8 cellular contexts compared by ENCODE assay signal in the genomic region with DNA sequence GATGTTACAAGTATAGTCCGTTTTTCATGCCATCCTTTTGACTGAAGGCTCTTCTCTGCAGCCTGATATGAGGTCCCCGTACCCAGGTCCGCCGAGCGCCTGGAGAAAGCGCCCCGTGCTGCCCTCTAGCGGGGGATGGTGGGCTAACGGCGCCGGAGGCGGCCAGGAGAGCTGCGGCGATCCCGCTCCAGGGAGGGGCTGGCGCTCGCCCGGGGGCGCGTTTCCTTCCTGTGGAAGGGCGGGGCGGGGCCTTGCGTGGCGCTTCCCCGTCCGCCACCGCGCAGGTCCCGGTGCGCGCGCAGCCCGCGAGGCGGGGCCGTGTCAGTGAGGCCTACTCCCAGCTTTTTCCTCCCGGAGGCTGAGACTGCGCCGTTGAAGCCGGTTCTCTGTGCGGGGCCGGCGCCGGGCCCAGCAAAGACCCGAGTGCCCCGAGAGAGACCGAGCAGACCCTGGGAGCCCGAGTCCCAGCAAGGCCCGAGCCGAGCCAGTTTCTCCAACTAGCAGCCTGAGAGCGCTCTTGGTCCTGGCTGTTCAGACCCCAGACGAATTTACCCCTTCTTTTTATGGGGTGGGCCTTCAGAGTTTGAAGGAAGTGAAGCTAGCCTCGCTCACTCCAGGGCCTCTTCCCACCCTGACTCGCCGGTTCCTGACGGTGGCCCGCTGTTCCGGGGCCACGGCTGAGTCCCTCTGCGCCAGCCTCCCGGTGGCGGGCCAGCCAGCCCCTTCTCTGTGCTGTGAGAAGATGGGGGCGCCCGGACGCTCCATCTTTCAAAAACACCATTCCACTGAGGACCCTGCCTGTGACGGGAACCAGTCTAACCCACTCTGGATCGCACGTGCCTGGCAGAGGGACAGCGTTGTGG.
A peak's percentile ranks its signal among the peaks of the same experiment; 100 is the strongest.
DNase-seq lines count a peak whose midpoint lies in the region; ATAC-seq and TF ChIP-seq lines count a peak whose summit lies in the region.

No MANE protein-coding gene starts in this region.

- peak; percentile 87 for TF ChIP-seq CTCF in choroid plexus epithelial cell (conservative IDR thresholded peaks at IDR 0.05; ENCODE audit: low read depth, low read length)

- peak overlapping the region; percentile 71 for H3K4me3 ChIP-seq in choroid plexus epithelial cell (ENCODE audit: low read depth, low read length)

- DNase-seq in Ammon's horn (ENCODE audit: low spot score) (peak; percentile 97), NCI-H446 treated with DMSO at 0.1 percent for 48 hours (lab: John Stamatoyannopoulos, UW) (peak; percentile 80), choroid plexus epithelial cell (ENCODE audit: low read depth) (peak; percentile 98), kidney tubule cell (ENCODE audit: low spot score) (peak; percentile 96)
- DNase-seq in activated CD4-positive, alpha-beta T cell treated with anti-CD3 and anti-CD28 coated beads for 24 hours (ENCODE audit: low read depth in 2 of 2), result peak; percentile 99
- DNase-seq in stimulated activated CD4-positive, alpha-beta T cell treated with anti-CD3 and anti-CD28 coated beads, Interleukin-1b, Interleukin-23, amount 100 ng/mL, for 24 hours (ENCODE audit: low read depth in 4 of 4, low spot score in 1 of 4), result peak; percentile 96 to 99 (median 98)

- ATAC-seq in GM19043 (IDR thresholded peaks at IDR 0.05; ENCODE audit: low read depth, unreplicated experiment) (peak; percentile 90), HG03378 (IDR thresholded peaks at IDR 0.05; ENCODE audit: unreplicated experiment) (peak; percentile 75)

Comparison
In these comparisons a context has a peak if more than half of its experiments do, and no peak if none do; other contexts are left out.
1. Peak in every context shown above with its lines: DNase-seq, ATAC-seq and H3K4me3 ChIP-seq.